Comparison of ENCODE assay signal across 1 cellular context in the genomic region with DNA sequence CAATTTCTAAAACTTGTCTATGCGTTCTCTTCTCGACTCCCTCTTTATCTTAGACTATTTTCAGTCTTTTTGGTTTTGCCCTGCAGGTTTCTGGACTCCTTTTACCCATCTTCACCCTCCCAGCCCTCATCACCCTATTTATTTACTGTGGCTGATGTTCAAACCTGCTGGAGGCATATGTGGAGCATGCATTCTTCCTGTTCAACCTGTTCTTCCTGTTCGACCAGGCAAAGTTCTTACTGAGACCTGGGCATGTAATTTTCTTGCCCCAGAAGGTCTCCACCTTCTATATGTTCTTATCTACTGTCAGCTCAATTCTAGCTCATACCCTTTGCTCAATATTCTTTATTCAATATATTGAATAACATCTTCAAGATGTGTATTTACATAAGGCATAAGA.
TF ChIP-seq lines count a peak whose summit lies in the region.

No MANE protein-coding gene starts in this region.

TF ChIP-seq in Ishikawa, 13 proteins besides CTCF, POLR2A, EP300 and RAD21 (continued from another document):
- TF ChIP-seq, protein P1, sequence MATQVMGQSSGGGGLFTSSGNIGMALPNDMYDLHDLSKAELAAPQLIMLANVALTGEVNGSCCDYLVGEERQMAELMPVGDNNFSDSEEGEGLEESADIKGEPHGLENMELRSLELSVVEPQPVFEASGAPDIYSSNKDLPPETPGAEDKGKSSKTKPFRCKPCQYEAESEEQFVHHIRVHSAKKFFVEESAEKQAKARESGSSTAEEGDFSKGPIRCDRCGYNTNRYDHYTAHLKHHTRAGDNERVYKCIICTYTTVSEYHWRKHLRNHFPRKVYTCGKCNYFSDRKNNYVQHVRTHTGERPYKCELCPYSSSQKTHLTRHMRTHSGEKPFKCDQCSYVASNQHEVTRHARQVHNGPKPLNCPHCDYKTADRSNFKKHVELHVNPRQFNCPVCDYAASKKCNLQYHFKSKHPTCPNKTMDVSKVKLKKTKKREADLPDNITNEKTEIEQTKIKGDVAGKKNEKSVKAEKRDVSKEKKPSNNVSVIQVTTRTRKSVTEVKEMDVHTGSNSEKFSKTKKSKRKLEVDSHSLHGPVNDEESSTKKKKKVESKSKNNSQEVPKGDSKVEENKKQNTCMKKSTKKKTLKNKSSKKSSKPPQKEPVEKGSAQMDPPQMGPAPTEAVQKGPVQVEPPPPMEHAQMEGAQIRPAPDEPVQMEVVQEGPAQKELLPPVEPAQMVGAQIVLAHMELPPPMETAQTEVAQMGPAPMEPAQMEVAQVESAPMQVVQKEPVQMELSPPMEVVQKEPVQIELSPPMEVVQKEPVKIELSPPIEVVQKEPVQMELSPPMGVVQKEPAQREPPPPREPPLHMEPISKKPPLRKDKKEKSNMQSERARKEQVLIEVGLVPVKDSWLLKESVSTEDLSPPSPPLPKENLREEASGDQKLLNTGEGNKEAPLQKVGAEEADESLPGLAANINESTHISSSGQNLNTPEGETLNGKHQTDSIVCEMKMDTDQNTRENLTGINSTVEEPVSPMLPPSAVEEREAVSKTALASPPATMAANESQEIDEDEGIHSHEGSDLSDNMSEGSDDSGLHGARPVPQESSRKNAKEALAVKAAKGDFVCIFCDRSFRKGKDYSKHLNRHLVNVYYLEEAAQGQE (IDR thresholded peaks at IDR 0.05; ENCODE audit: low read depth), result no peak
